Comparison of ENCODE assay signal across 7 cellular contexts in genomic region chr9:76818271-76818670, GRCh38. TPM values are rescaled to one million over a fixed set of nuclear protein-coding genes. Genes with fewer than 3 reads are reported as not detected.
DNase-seq lines count a peak whose midpoint lies in the region; ATAC-seq, FAIRE-seq and TF ChIP-seq lines count a peak whose summit lies in the region.

No MANE protein-coding gene starts in this region.

- no peak for TF ChIP-seq POLR2A in K562 (conservative IDR thresholded peaks at IDR 0.05)

- no peak for TF ChIP-seq RAD21 in K562 (CRISPR knock-in tag; conservative IDR thresholded peaks at IDR 0.05 in 1 of 2, IDR thresholded peaks at IDR 0.05 in 1 of 2)

- intact Hi-C loops in K562 (cut with micrococcal nuclease) = no loop called here

- H3K27me3 ChIP-seq in K562 (ENCODE audit: control insufficient read depth in 2 of 2, insufficient read depth in 2 of 2, low read length in 2 of 2) = no peaks in the 10 kb centered on the region; a peak in 1 of 5 replicates
- no peaks in the 10 kb centered on the region for H3K27me3 ChIP-seq in keratinocyte (ENCODE audit: control insufficient read depth, extremely low read depth, insufficient read depth, low read length)

- ATAC-seq in K562 (no peak), GM19328 (IDR thresholded peaks at IDR 0.05; ENCODE audit: unreplicated experiment) (no peak), HG03342 (IDR thresholded peaks at IDR 0.05; ENCODE audit: unreplicated experiment) (no peak)

- BruUV-seq in K562 (replicated peaks; lab: Mats Ljungman, UMichigan) = no TSS peak

- H3K36me3 ChIP-seq in K562 (ENCODE audit: control insufficient read depth, insufficient read depth, low read length) (no peaks in the 10 kb centered on the region), keratinocyte (ENCODE audit: control insufficient read depth in 2 of 2, extremely low read depth in 1 of 2, insufficient read depth in 2 of 2, low read length in 2 of 2) (no peaks in the 10 kb centered on the region)

- no peak for TF ChIP-seq EP300 in K562 (IDR thresholded peaks at IDR 0.05; ENCODE audit: low read length)

- FAIRE-seq in K562 (lab: Jason Lieb, UNC) (no peak), keratinocyte (lab: Jason Lieb, UNC) (peak; percentile 97)

- TF ChIP-seq CTCF in K562 (IDR thresholded peaks at IDR 0.05 in 2 of 3, conservative IDR thresholded peaks at IDR 0.05 in 1 of 3; ENCODE audit: insufficient read depth in 2 of 3, low read depth in 1 of 3, low read length in 3 of 3) = no peak
- TF ChIP-seq CTCF in keratinocyte (optimal IDR thresholded peaks at IDR 0.05 in 1 of 3, IDR thresholded peaks at IDR 0.05 in 1 of 3, conservative IDR thresholded peaks at IDR 0.05 in 1 of 3; ENCODE audit: extremely low read depth in 1 of 3, insufficient read depth in 2 of 3, low read length in 3 of 3) = no peak

- no peaks in the 10 kb centered on the region for H3K79me2 ChIP-seq in K562 (ENCODE audit: control insufficient read depth, insufficient read depth, low read length)
- no peaks in the 10 kb centered on the region for H3K79me2 ChIP-seq in keratinocyte (ENCODE audit: control insufficient read depth, insufficient read depth, low read length)

- H3K4me3 ChIP-seq in K562 = no peak overlapping the region
- H3K4me3 ChIP-seq in keratinocyte (ENCODE audit: control insufficient read depth in 2 of 3, extremely low read depth in 1 of 3, insufficient read depth in 2 of 3, low read depth in 1 of 3, low read length in 3 of 3) = no peak overlapping the region

- no peaks in the 10 kb centered on the region for H4K20me1 ChIP-seq in K562 (replicated peaks; ENCODE audit: control insufficient read depth, insufficient read depth, low read length)
- H4K20me1 ChIP-seq in keratinocyte (ENCODE audit: control insufficient read depth, extremely low read depth, insufficient read depth, low read length) = no peaks in the 10 kb centered on the region

- dilution Hi-C loops in keratinocyte (cut with MboI; ENCODE audit: extremely low pct_ligation_motif_present, low sequenced_read_pairs) = loop anchor here (25.0 kb wide), 1 partner anchor 169 kb away; no protein-coding TSS in a partner anchor

- H3K9ac ChIP-seq in K562 (ENCODE audit: insufficient read depth in 1 of 2, low read depth in 2 of 2, low read length in 2 of 2) (no peak overlapping the region), keratinocyte (ENCODE audit: control insufficient read depth, extremely low read depth, insufficient read depth, low read length) (no peak overlapping the region)

- no peaks in the 10 kb centered on the region for H3K9me3 ChIP-seq in K562 (replicated peaks; ENCODE audit: control insufficient read depth, insufficient read depth, low read depth, low read length)
- no peaks in the 10 kb centered on the region for H3K9me3 ChIP-seq in keratinocyte (ENCODE audit: control insufficient read depth, low read depth, low read length)

- POLR2A ChIA-PET in K562 (lab: Yijun Ruan, JAX) = no interaction called here

- H3K9me1 ChIP-seq in K562 (ENCODE audit: control insufficient read depth, insufficient read depth, low read length) (no peaks in the 10 kb centered on the region), keratinocyte (ENCODE audit: control insufficient read depth, extremely low read depth, insufficient read depth, low read length) (no peaks in the 10 kb centered on the region)

- DNase-seq in HT1080 (ENCODE audit: low read depth) (peak; percentile 97), K562 (ENCODE audit: extremely low read depth in 1 of 4, low spot score in 3 of 4) (peak in 2 of 4 experiments; percentile 4 to 10), keratinocyte (ENCODE audit: low read depth, low spot score) (peak; percentile 42), substantia nigra (lab: John Stamatoyannopoulos, UW) (peak in 45 of 49 donors; percentile 4 to 85 (median 54)), cerebellar cortex (ENCODE audit: low spot score) (no peak)

- H3K4me1 ChIP-seq in K562 (replicated peaks in 1 of 2; ENCODE audit: control insufficient read depth in 2 of 2, insufficient read depth in 2 of 2, low read length in 2 of 2) (no peaks in the 10 kb centered on the region), keratinocyte (ENCODE audit: control insufficient read depth, extremely low read depth, insufficient read depth, low read length) (peaks cover 15% of the 10 kb centered on the region)

- H3K27ac ChIP-seq in K562 (ENCODE audit: extremely low read depth, low read depth, low read length) (no peak overlapping the region), keratinocyte (ENCODE audit: control insufficient read depth, insufficient read depth, low read length) (peak overlapping the region; percentile 55), substantia nigra (ENCODE audit: low read depth, low read length, poor library complexity, severe bottlenecking) (peak overlapping the region; percentile 18)

- in situ Hi-C loops in K562 (cut with MboI) = loop anchor here (25.0 kb wide), 1 partner anchor 169 kb away; no protein-coding TSS in a partner anchor

- H3K4me2 ChIP-seq in K562 (ENCODE audit: insufficient read depth, low read length) = no peak overlapping the region
- H3K4me2 ChIP-seq in keratinocyte (ENCODE audit: control insufficient read depth, extremely low read depth, insufficient read depth, low read depth, low read length) = peak overlapping the region; percentile 42

- WGBS in K562 (ENCODE audit: insufficient coverage, low coverage, missing lambda C conversion rate) = 4% methylated on average over 3 of the region's 4 CpGs

- H2AFZ ChIP-seq in K562 (ENCODE audit: low read depth, low read length) = no peak overlapping the region
- no peak overlapping the region for H2AFZ ChIP-seq in keratinocyte (ENCODE audit: control insufficient read depth, low read length)

- CTCF ChIA-PET in K562 (lab: Yijun Ruan, JAX; ENCODE audit: low intra/inter-chr PET ratio) = no interaction called here

TF ChIP-seq in K562, 482 proteins besides CTCF, POLR2A, EP300 and RAD21 (continues in another document):
- TF ChIP-seq ZNF551 (CRISPR knock-in tag; IDR thresholded peaks at IDR 0.05) (no peak), ZNF778 (CRISPR knock-in tag; IDR thresholded peaks at IDR 0.05) (no peak), ARID1B (IDR thresholded peaks at IDR 0.05) (peak; percentile 42), JUND (IDR thresholded peaks at IDR 0.05; ENCODE audit: borderline replicate concordance, low read depth, low read length) (peak; percentile 50; the same call in 1 of the 2 replicates), JUND (tag; IDR thresholded peaks at IDR 0.05; ENCODE audit: borderline replicate concordance, low read depth, low read length) (peak; percentile 51; the same call in 1 of the 3 replicates), MYNN (IDR thresholded peaks at IDR 0.05) (no peak), MYNN (CRISPR knock-in tag; IDR thresholded peaks at IDR 0.05) (no peak), CCNT2 (IDR thresholded peaks at IDR 0.05; ENCODE audit: borderline replicate concordance, extremely low read depth, insufficient read length, low read depth, low read length) (no peak), ATF3 (IDR thresholded peaks at IDR 0.05) (peak; percentile 56), ATF3 (CRISPR knock-in tag; conservative IDR thresholded peaks at IDR 0.05) (no peak), JUN (IDR thresholded peaks at IDR 0.05; ENCODE audit: borderline replicate concordance, low read depth, low read length) (peak; percentile 52; the same call in 1 of the 2 replicates), JUN (CRISPR knock-in tag; IDR thresholded peaks at IDR 0.05; ENCODE audit: borderline replicate concordance) (no peak)

RNA-seq across cellular contexts. Expression of gene PCA3, which starts 54.0 kb away (rescaled TPM):
- total RNA-seq in HT1080 (2014; rRNA removed; shearing (Covaris generic)) = not detected in 2 replicates
- polyA plus RNA-seq in HT1080 (2015; cell fraction: cytosol; rRNA removed) = not detected in 2 replicates
- polyA plus RNA-seq in HT1080 (2015; cell fraction: nucleus; rRNA removed) = 0.18 TPM in 1 of 2 replicates, not detected in the other
- not detected in 2 replicates for total RNA-seq in K562 (2011; cell fraction: chromatin; rRNA removed; ENCODE audit: low replicate concordance)
- total RNA-seq in K562 (2011; cell fraction: nucleolus; rRNA removed) = not detected in 2 replicates
- not detected in 2 replicates for total RNA-seq in K562 (2011; cell fraction: nucleoplasm; rRNA removed)
- total RNA-seq in K562 (2014; rRNA removed) = not detected in 2 replicates
- total RNA-seq in K562 (2014; rRNA removed; fragmentation: Illumina TruSeq; extraction: Trizol) = not detected in 2 replicates
- total RNA-seq in K562 (2015; rRNA removed; fragmentation: Illumina TruSeq; extraction: Trizol) = not detected in 2 replicates
- not detected in 2 replicates for total RNA-seq in K562 (2021)
- not detected in 2 replicates for polyA plus RNA-seq in K562 (2011; rRNA removed)
- not detected in 2 replicates for polyA plus RNA-seq in K562 (2011; cell fraction: cytosol; rRNA removed)
- polyA plus RNA-seq in K562 (2011; cell fraction: nucleus; rRNA removed) = not detected in 2 replicates
- polyA plus RNA-seq in K562 (2012) = not detected in 2 replicates
- polyA plus RNA-seq in K562 (2014; fragmentation: Illumina TruSeq; extraction: Trizol) = not detected in 2 replicates
- not detected for polyA plus RNA-seq in K562 (2014; fragmentation: Nextera tagmentation; extraction: Ambion mirVana)
- polyA plus RNA-seq in K562 (2014; rRNA removed) = not detected in 2 replicates
- polyA minus RNA-seq in K562 (2011; rRNA and poly(A)+ RNA removed) = not detected in 2 replicates
- polyA minus RNA-seq in K562 (2011; cell fraction: cytosol; rRNA and poly(A)+ RNA removed) = not detected in 2 replicates
- not detected in 2 replicates for polyA minus RNA-seq in K562 (2011; cell fraction: nucleus; rRNA and poly(A)+ RNA removed)
- not detected in 3 replicates for polyA plus RNA-seq in keratinocyte
- not detected for polyA plus RNA-seq in keratinocyte (2011; ENCODE audit: low read depth)
- not detected in 2 replicates for polyA plus RNA-seq in keratinocyte (2011; cell fraction: cytosol; rRNA removed)
- not detected in 2 replicates for polyA plus RNA-seq in keratinocyte (2011; cell fraction: nucleus; rRNA removed)
- not detected in 2 replicates for polyA plus RNA-seq in keratinocyte (2012; ENCODE audit: low replicate concordance)
- not detected in 3 replicates for polyA minus RNA-seq in keratinocyte
- polyA minus RNA-seq in keratinocyte (2011; cell fraction: cytosol; rRNA and poly(A)+ RNA removed) = not detected
- not detected in 2 replicates for polyA minus RNA-seq in keratinocyte (2011; cell fraction: nucleus; rRNA and poly(A)+ RNA removed)
